ENCODE assay signal across 29 cellular contexts in the genomic region with DNA sequence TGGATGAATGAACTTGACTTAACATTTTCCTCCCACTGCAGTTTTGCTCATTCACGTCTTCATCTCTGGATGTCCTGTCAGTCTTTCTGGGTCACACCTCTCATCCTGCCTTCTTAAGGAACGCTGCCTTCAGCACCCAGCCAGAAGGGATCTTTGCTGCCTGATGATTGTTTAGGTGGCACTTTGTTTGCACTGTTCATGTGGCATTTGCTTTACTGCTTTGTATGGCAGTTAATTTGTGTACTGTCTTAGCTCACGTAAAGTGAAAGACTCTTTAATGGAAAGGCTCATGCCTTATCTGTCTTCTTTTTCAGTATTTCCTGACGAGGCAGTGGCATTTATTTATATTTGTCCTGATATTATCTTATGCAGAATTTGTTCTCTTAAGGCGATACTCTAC.
"Had no signal": no experiment of that assay in that cellular context is flagged by ENCODE, and none has a peak within 500 bp of the region (broad histone marks: within the 10 kb centered on the region; RNA-seq: fewer than 3 reads in every experiment).

No MANE protein-coding gene starts in this region.

- H3K27me3 Mint-ChIP-seq: progenitor cell of endocrine pancreas had no signal

- H3K27ac ChIP-seq: colonic mucosa, esophagus squamous epithelium, heart right ventricle, lower lobe of right lung, neural progenitor cell, parathyroid adenoma, right atrium auricular region, thyroid gland, vagina had no signal

- H3K9me3 Mint-ChIP-seq: dendritic cell treated with granulocyte-macrophage colony-stimulating factor and Interleukin-4, amounts not matched to agents 40 ng/mL and 50 ng/mL, for 4 days; natural killer cell; neural progenitor cell had no signal

- H3K4me3 Mint-ChIP-seq: dendritic cell treated with granulocyte-macrophage colony-stimulating factor and Interleukin-4, amounts not matched to agents 40 ng/mL and 50 ng/mL, for 4 days; natural killer cell; neural progenitor cell had no signal

- H3K4me1 ChIP-seq: colonic mucosa, parathyroid adenoma had no signal

- H3K9ac ChIP-seq: neural progenitor cell, parathyroid adenoma had no signal

- H3K4me2 ChIP-seq: neural progenitor cell, smooth muscle cell had no signal

- H3K79me2 ChIP-seq: parathyroid adenoma had no signal

- H2AFZ ChIP-seq: neural progenitor cell, parathyroid adenoma had no signal

- DNase-seq: colonic mucosa; effector CD8-positive, alpha-beta T cell; erythroblast; esophagus squamous epithelium; foreskin melanocyte; glutamatergic neuron; heart right ventricle; hippocampal formation; islet precursor cell; kidney glomerular epithelial cell; left ventricle myocardium superior; lower lobe of right lung; natural killer cell; stimulated activated CD4-positive, alpha-beta T cell treated with anti-CD3 and anti-CD28 coated beads, Interleukin-12 subunit alpha, Interleukin-12 subunit beta, amount 100 ng/mL, for 4 hours; stimulated activated CD4-positive, alpha-beta T cell treated with anti-CD3 and anti-CD28 coated beads, Interleukin-1b, Interleukin-23, amount 100 ng/mL, for 48 hours; stimulated activated CD4-positive, alpha-beta T cell treated with anti-CD3 and anti-CD28 coated beads, Interleukin-4, amount 100 ng/mL, for 1 hour; stimulated activated CD8-positive, alpha-beta memory T cell treated with anti-CD3 and anti-CD28 coated beads, Interleukin-4, amount 100 ng/mL, for 48 hours; stimulated activated naive CD4-positive, alpha-beta T cell treated with Interleukin-2 at 50 U/mL for 16 hours; stomach; thyroid gland; trophoblast cell had no signal

- H3K4me3 ChIP-seq: colonic mucosa, esophagus squamous epithelium, heart right ventricle, lower lobe of right lung, neural progenitor cell, right atrium auricular region, smooth muscle cell, stomach, thyroid gland, vagina had no signal

- H3K27me3 ChIP-seq: colonic mucosa, esophagus squamous epithelium, heart right ventricle, neural progenitor cell, right atrium auricular region, stomach, thyroid gland, vagina had no signal

- H3K27ac Mint-ChIP-seq: dendritic cell treated with granulocyte-macrophage colony-stimulating factor and Interleukin-4, amounts not matched to agents 40 ng/mL and 50 ng/mL, for 4 days; natural killer cell; neural progenitor cell; progenitor cell of endocrine pancreas had no signal

- H3K36me3 ChIP-seq: colonic mucosa had no signal

- H3K9me3 ChIP-seq: colonic mucosa, esophagus squamous epithelium, heart right ventricle, lower lobe of right lung, right atrium auricular region, stomach, thyroid gland, vagina had no signal

- ATAC-seq: heart right ventricle, left ventricle myocardium superior, lower lobe of right lung, natural killer cell, sciatic nerve had no signal
